ENCODE assay signal across 8 cellular contexts in the genomic region with DNA sequence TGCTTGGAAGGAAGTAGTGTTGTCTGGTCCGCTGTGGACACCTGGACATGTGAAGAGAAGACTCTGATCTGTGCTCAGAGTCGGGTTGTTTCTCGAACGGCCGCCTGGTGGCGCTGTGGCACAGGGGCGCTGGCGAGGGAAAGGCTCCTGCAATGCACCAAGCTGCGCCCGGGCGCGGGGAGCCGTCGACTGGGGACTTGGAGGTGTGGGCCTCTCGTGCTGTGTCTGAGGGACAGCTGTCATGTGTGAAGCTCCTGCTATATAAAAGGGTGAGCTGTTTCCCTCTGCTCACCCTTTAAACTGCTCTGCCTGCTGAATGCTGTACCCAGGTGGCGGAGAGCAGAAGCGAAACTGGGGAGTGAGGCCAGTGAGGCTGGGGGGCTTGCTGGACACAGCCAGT. TPM values are rescaled to one million over a fixed set of nuclear protein-coding genes. Genes with fewer than 3 reads are reported as not detected.
A peak's percentile ranks its signal among the peaks of the same experiment; 100 is the strongest.
DNase-seq lines count a peak whose midpoint lies in the region; ATAC-seq and TF ChIP-seq lines count a peak whose summit lies in the region.

No MANE protein-coding gene starts in this region.

- 0 out of 2 replicates have a peak overlapping the region, but pooled peaks have one; percentile 64 for H2AFZ ChIP-seq in SK-N-SH (ENCODE audit: low read depth)

- no peak overlapping the region for H3K9ac ChIP-seq in SK-N-SH

- peak overlapping the region in 1 of 2 experiments; percentile 48; a peak in 3 of 4 replicates for H3K4me3 ChIP-seq in SK-N-SH (ENCODE audit: low read depth in 2 of 2, low read length in 1 of 2)
- H3K4me3 ChIP-seq in cardiac muscle cell = no peak overlapping the region
- peak overlapping the region; percentile 19 for H3K4me3 ChIP-seq in urinary bladder (ENCODE audit: low read depth, low read length)

- peak; percentile 86 to 89 for ATAC-seq in activated naive CD4-positive, alpha-beta T cell treated with anti-CD3 and anti-CD28 coated beads, Interleukin-2, amount 50 U/mL, for 72 hours

- H3F3A ChIP-seq in SK-N-SH (replicated peaks; ENCODE audit: insufficient read depth) = no peaks in the 10 kb centered on the region

- no peaks in the 10 kb centered on the region; a peak in 1 of 4 replicates for H3K4me1 ChIP-seq in SK-N-SH (ENCODE audit: control insufficient read depth in 1 of 2, insufficient read depth in 2 of 2, low read depth in 1 of 2, low read length in 1 of 2)
- no peaks in the 10 kb centered on the region for H3K4me1 ChIP-seq in cardiac muscle cell (ENCODE audit: low read depth)
- H3K4me1 ChIP-seq in urinary bladder (ENCODE audit: insufficient read depth) = no peaks in the 10 kb centered on the region

- in situ Hi-C loops in KBM-7 (cut with MboI; ENCODE audit: low pct_unique_long_range_greater_than_20kb, low sequenced_read_pairs) = no loop called here

- CTCF ChIA-PET in SK-N-SH (lab: Yijun Ruan, JAX) = interaction anchor here (0.6 to 2.9 kb wide), 27 partner anchors 9 to 337 kb away, joined by 3 to 22 read pairs (median 4); no protein-coding TSS in a partner anchor

- TF ChIP-seq CTCF in SK-N-SH (IDR thresholded peaks at IDR 0.05) (peak; percentile 85), cardiac muscle cell (IDR thresholded peaks at IDR 0.05; ENCODE audit: low read depth, low read length) (peak; percentile 95)

- H3K36me3 Mint-ChIP-seq in activated naive CD4-positive, alpha-beta T cell treated with anti-CD3 and anti-CD28 coated beads, Interleukin-2, amount 50 U/mL, for 72 hours = no peaks in the 10 kb centered on the region

- H3K36me3 ChIP-seq in SK-N-SH (replicated peaks in 1 of 2; ENCODE audit: control insufficient read depth in 1 of 2, insufficient read depth in 2 of 2, low read length in 1 of 2) (no peaks in the 10 kb centered on the region), cardiac muscle cell (no peaks in the 10 kb centered on the region), urinary bladder (ENCODE audit: insufficient read depth) (no peaks in the 10 kb centered on the region)

- no peaks in the 10 kb centered on the region for H3K9me3 Mint-ChIP-seq in activated naive CD4-positive, alpha-beta T cell treated with anti-CD3 and anti-CD28 coated beads, Interleukin-2, amount 50 U/mL, for 72 hours

- H3K9me3 ChIP-seq in SK-N-SH (no peaks in the 10 kb centered on the region), cardiac muscle cell (ENCODE audit: low read depth) (no peaks in the 10 kb centered on the region)

- 15% methylated on average over 11 of the region's 17 CpGs for WGBS in SK-N-SH (ENCODE audit: low lambda C conversion rate)
- WGBS in urinary bladder = 12% methylated on average over 17 of the region's 17 CpGs

- H3K27ac Mint-ChIP-seq in activated naive CD4-positive, alpha-beta T cell treated with anti-CD3 and anti-CD28 coated beads, Interleukin-2, amount 50 U/mL, for 72 hours = no peak overlapping the region

- peak overlapping the region; percentile 65 for H3K4me2 ChIP-seq in SK-N-SH

- POLR2A ChIA-PET in SK-N-SH (lab: Yijun Ruan, JAX) = no interaction called here

- H3K27me3 ChIP-seq in SK-N-SH (ENCODE audit: insufficient read depth) = peaks cover 69% of the 10 kb centered on the region
- H3K27me3 ChIP-seq in cardiac muscle cell = peaks cover 5% of the 10 kb centered on the region

- no peaks in the 10 kb centered on the region for H3K9me2 ChIP-seq in SK-N-SH

- no peak overlapping the region for H3K27ac ChIP-seq in SK-N-SH (ENCODE audit: low read depth in 2 of 2, low read length in 1 of 2)
- H3K27ac ChIP-seq in cardiac muscle cell = no peak overlapping the region
- H3K27ac ChIP-seq in urinary bladder (ENCODE audit: low read depth) = no peak overlapping the region

- DNase-seq in NCI-H2081 (lab: John Stamatoyannopoulos, UW) (peak; percentile 23 to 48), NCI-H2081 treated with DMSO at 0.1 percent for 48 hours (lab: John Stamatoyannopoulos, UW) (no peak), KBM-7 (peak; percentile 75), SK-N-SH (peak; percentile 75), cardiac muscle cell (ENCODE audit: low read depth in 1 of 2, low spot score in 1 of 2) (peak; percentile 74 to 81), pulmonary artery endothelial cell (ENCODE audit: low read depth, low spot score) (peak; percentile 5)
- peak in 1 of 2 donors; percentile 76 for DNase-seq in activated naive CD4-positive, alpha-beta T cell treated with anti-CD3 and anti-CD28 coated beads, Interleukin-2, amount 50 U/mL, for 72 hours (ENCODE audit: low spot score in 2 of 2)

- no peak for TF ChIP-seq EP300 in SK-N-SH (IDR thresholded peaks at IDR 0.05; ENCODE audit: borderline replicate concordance in 1 of 2, low read depth in 1 of 2, low read length in 1 of 2)

- TF ChIP-seq RAD21 in SK-N-SH (IDR thresholded peaks at IDR 0.05; ENCODE audit: low read length) = peak; percentile 76

- H3K79me2 ChIP-seq in SK-N-SH (ENCODE audit: insufficient read depth) = no peaks in the 10 kb centered on the region

- no peaks in the 10 kb centered on the region for H4K20me1 ChIP-seq in SK-N-SH (ENCODE audit: insufficient read depth)

TF ChIP-seq in SK-N-SH, 30 proteins besides CTCF, POLR2A, EP300 and RAD21:
- no peak for TF ChIP-seq MAX (IDR thresholded peaks at IDR 0.05; ENCODE audit: low read depth)
- TF ChIP-seq NRF1 (IDR thresholded peaks at IDR 0.05; ENCODE audit: low read depth, low read length) = no peak
- TF ChIP-seq SMC3 (IDR thresholded peaks at IDR 0.05; ENCODE audit: low read depth, low read length) = peak; percentile 73
- TF ChIP-seq REST (IDR thresholded peaks at IDR 0.05; ENCODE audit: low read depth, low read length) = no peak
- no peak for TF ChIP-seq ELF1 (IDR thresholded peaks at IDR 0.05)

RNA-seq across cellular contexts. Expression of gene GNAL, which starts 44.0 kb away (rescaled TPM):
- polyA plus RNA-seq in SK-N-SH (2012; rRNA removed) (0.08 and 0.13 TPM in 2 replicates), cardiac muscle cell (9.3 and 10.6 TPM in 2 replicates), urinary bladder (19.7 TPM)
- polyA plus RNA-seq in SK-N-SH (2012; cell fraction: cytosol; rRNA removed) = 0.03 and 0.07 TPM in 2 replicates
- 0.01 and 0.06 TPM in 2 replicates for polyA plus RNA-seq in SK-N-SH (2012; cell fraction: nucleus; rRNA removed)
- under 1 TPM; 0.20 to 0.53 TPM for total RNA-seq in activated naive CD4-positive, alpha-beta T cell treated with anti-CD3 and anti-CD28 coated beads, Interleukin-2, amount 50 U/mL, for 72 hours
- total RNA-seq in cardiac muscle cell (10.4 and 13.3 TPM in 2 replicates), pulmonary artery endothelial cell (0.18 and 0.46 TPM in 2 replicates), urinary bladder (6.1 TPM)
